ENCODE assay signal across 11 cellular contexts in the genomic region with DNA sequence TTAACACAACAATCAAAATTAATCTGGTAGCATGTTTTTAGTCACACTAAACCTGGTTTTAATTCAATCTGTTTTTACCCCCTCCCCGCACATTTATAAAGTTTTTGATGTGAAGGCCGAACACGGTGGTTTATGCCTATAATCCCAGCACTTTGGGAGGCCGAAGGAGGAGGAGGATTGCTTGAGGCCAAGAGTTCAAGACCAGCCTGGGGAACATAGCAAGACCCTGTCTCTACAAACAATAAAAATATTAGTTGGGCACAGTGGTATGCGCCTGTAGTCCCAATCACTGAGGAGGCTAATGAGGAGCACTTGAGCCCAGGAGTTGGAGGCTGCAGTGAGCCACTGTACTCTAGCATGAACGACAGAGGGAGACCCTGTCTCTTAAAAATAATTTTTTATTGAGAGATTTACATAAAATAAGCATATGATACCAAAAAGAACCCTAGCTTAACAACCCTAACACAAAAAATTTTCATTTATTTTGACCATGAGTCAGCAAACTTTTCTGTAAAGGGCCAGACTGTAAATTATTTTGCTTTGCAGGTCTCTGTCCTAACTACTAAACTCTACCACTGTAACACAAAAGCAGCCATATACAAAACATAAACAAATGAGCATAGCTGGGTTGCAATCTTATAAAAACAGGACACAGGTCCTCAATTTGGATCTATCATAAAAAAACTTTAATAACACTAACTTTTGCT. TPM values are rescaled to one million over a fixed set of nuclear protein-coding genes. Genes with fewer than 3 reads are reported as not detected.
DNase-seq lines count a peak whose midpoint lies in the region; ATAC-seq and TF ChIP-seq lines count a peak whose summit lies in the region.
"Had no signal": no experiment of that assay in that cellular context is flagged by ENCODE, and none has a peak within 500 bp of the region (broad histone marks: within the 10 kb centered on the region; RNA-seq: fewer than 3 reads in every experiment).

No MANE protein-coding gene starts in this region.

- peak overlapping the region; percentile 68; the same call in 1 of the 2 replicates for H3K18ac ChIP-seq in IMR-90 (ENCODE audit: low read depth, low read length)

- H3K4me3 ChIP-seq in CD8-positive, alpha-beta memory T cell (ENCODE audit: low read length) = no peak overlapping the region
- H3K4me3 ChIP-seq in IMR-90 (ENCODE audit: insufficient read depth, low read depth, low read length) = no peak overlapping the region
- H3K4me3 ChIP-seq in adrenal gland = no peak overlapping the region

- no peak overlapping the region for H3K9ac ChIP-seq in IMR-90 (ENCODE audit: low read depth, low read length)

- intact Hi-C loops in IMR-90 (cut with micrococcal nuclease) (no loop called here), adrenal gland (cut with DNase I) (loop anchor here in 1 of 2 donors (10.0 kb wide), 1 partner anchor 67 kb away; no protein-coding TSS in a partner anchor)

- peaks cover 42 to 72% (median 63%) of the 10 kb centered on the region in 3 donors for H3K4me1 Mint-ChIP-seq in CD8-positive, alpha-beta memory T cell
- H3K4me1 Mint-ChIP-seq in nephron progenitor cell = peaks cover 5% of the 10 kb centered on the region

- H3K9me3 Mint-ChIP-seq in CD8-positive, alpha-beta memory T cell = no peaks in the 10 kb centered on the region
- no peaks in the 10 kb centered on the region for H3K9me3 Mint-ChIP-seq in nephron progenitor cell

- H2AFZ ChIP-seq in IMR-90 (replicated peaks; ENCODE audit: low read length, poor library complexity) = no peak overlapping the region

- H3K4ac ChIP-seq in IMR-90 (ENCODE audit: low read depth, low read length) = no peak overlapping the region

- H3K9me3 ChIP-seq in CD8-positive, alpha-beta memory T cell (ENCODE audit: low read length) = no peaks in the 10 kb centered on the region
- H3K9me3 ChIP-seq in IMR-90 (ENCODE audit: control insufficient read depth, insufficient read depth, low read length) = no peaks in the 10 kb centered on the region
- H3K9me3 ChIP-seq in adrenal gland (replicated peaks in 1 of 3) = no peaks in the 10 kb centered on the region

- peaks cover 21 to 44% of the 10 kb centered on the region in 2 experiments for H3K79me1 ChIP-seq in IMR-90 (ENCODE audit: low read depth in 1 of 2, low read length in 2 of 2)

- H2BK20ac ChIP-seq in IMR-90 (ENCODE audit: low read depth, low read length) = no peak overlapping the region

- no peaks in the 10 kb centered on the region for H3K27me3 ChIP-seq in CD8-positive, alpha-beta memory T cell (ENCODE audit: insufficient read depth, low read length, poor library complexity, severe bottlenecking)
- H3K27me3 ChIP-seq in IMR-90 (ENCODE audit: control insufficient read depth, insufficient read depth, low read length) = no peaks in the 10 kb centered on the region
- H3K27me3 ChIP-seq in adrenal gland = no peaks in the 10 kb centered on the region

- dilution Hi-C loops in IMR-90 (cut with HindIII; ENCODE audit: low sequenced_read_pairs, unreplicated experiment) = no loop called here

- 80% methylated on average over 1 of the region's 6 CpGs; no CpG with 5 or more reads in 1 of the 2 experiments for WGBS in IMR-90 (ENCODE audit: extremely low coverage in 2 of 2, insufficient read length in 1 of 2), 2 experiments
- WGBS in adrenal gland, 4 donors = 84 to 91% (median 85%) methylated on average over 6 of the region's 6 CpGs

- no peak overlapping the region for H4K91ac ChIP-seq in IMR-90 (ENCODE audit: insufficient read depth, low read depth, low read length)

- H3K56ac ChIP-seq in IMR-90 (ENCODE audit: extremely low read depth, insufficient read depth, low read length) = no peak overlapping the region

- no peak overlapping the region for H2AK9ac ChIP-seq in IMR-90 (replicated peaks; ENCODE audit: low read depth, low read length, poor library complexity)

- no TSS peak for BruUV-seq in IMR-90 (replicated peaks; lab: Mats Ljungman, UMichigan)

- no peak overlapping the region for H2BK15ac ChIP-seq in IMR-90 (ENCODE audit: low read depth, low read length)

- no peak for TF ChIP-seq RAD21 in IMR-90 (IDR thresholded peaks at IDR 0.05; ENCODE audit: low read length)

- H3K27me3 Mint-ChIP-seq in CD8-positive, alpha-beta memory T cell = no peaks in the 10 kb centered on the region
- H3K27me3 Mint-ChIP-seq in nephron progenitor cell (ENCODE audit: low read depth, poor library complexity) = no peaks in the 10 kb centered on the region

- peaks cover 42% of the 10 kb centered on the region for H3K36me3 ChIP-seq in CD8-positive, alpha-beta memory T cell (ENCODE audit: insufficient read depth, low read length)
- H3K36me3 ChIP-seq in IMR-90 (ENCODE audit: control insufficient read depth, insufficient read depth, low read length) (peaks cover 38% of the 10 kb centered on the region), adrenal gland (replicated peaks in 1 of 2) (peaks cover 0 to 53% of the 10 kb centered on the region in 2 donors)

- peaks cover 24% of the 10 kb centered on the region; the same call in 1 of the 2 replicates for H4K20me1 ChIP-seq in IMR-90 (ENCODE audit: insufficient read depth, low read length)

- H3K23ac ChIP-seq in IMR-90 (ENCODE audit: low read depth, low read length) = no peak overlapping the region

- no peak overlapping the region for H3K4me3 Mint-ChIP-seq in CD8-positive, alpha-beta memory T cell
- no peak overlapping the region for H3K4me3 Mint-ChIP-seq in nephron progenitor cell

- no peak overlapping the region for H3K4me2 ChIP-seq in IMR-90 (ENCODE audit: low read depth, low read length)

- TF ChIP-seq CTCF in IMR-90 (conservative IDR thresholded peaks at IDR 0.05; ENCODE audit: low read depth, low read length) = no peak
- no peak for TF ChIP-seq CTCF in adrenal gland (IDR thresholded peaks at IDR 0.05)
- no peak for TF ChIP-seq CTCF in nephron progenitor cell (IDR thresholded peaks at IDR 0.05)

- H4K5ac ChIP-seq in IMR-90 (ENCODE audit: low read depth, low read length) = 0 out of 2 replicates have a peak overlapping the region, but pooled peaks have one; percentile 50

- peak overlapping the region in 7 of 8 donors; percentile 36 to 86 (median 66) for H3K27ac Mint-ChIP-seq in CD8-positive, alpha-beta memory T cell
- H3K27ac Mint-ChIP-seq in nephron progenitor cell = peak overlapping the region; percentile 36

- no peak for TF ChIP-seq POLR2A in IMR-90 (IDR thresholded peaks at IDR 0.05; ENCODE audit: low read depth, low read length)
- TF ChIP-seq POLR2A in adrenal gland (IDR thresholded peaks at IDR 0.05) = no peak

- H3K14ac ChIP-seq in IMR-90 (replicated peaks; ENCODE audit: low read depth, low read length) = no peak overlapping the region

- no peaks in the 10 kb centered on the region; the same call in 1 of the 2 replicates for H3K9me1 ChIP-seq in IMR-90 (ENCODE audit: insufficient read depth, low read length)

- POLR2A ChIA-PET in CD8-positive, alpha-beta memory T cell (lab: Charles Lee) = no interaction called here
- POLR2A ChIA-PET in IMR-90 (lab: Charles Lee; ENCODE audit: unreplicated experiment) = no interaction called here

- peak; percentile 59 for ATAC-seq in IMR-90 (ENCODE audit: low read depth)
- no peak for ATAC-seq in GM21576 (IDR thresholded peaks at IDR 0.05; ENCODE audit: unreplicated experiment)

- no peak overlapping the region for H2AK5ac ChIP-seq in IMR-90 (ENCODE audit: low read depth, low read length)

- H3K27ac ChIP-seq in CD8-positive, alpha-beta memory T cell (ENCODE audit: low read depth, low read length) = no peak overlapping the region
- H3K27ac ChIP-seq in IMR-90 (ENCODE audit: insufficient read depth, low read length) = peak overlapping the region; percentile 81; the same call in 1 of the 2 replicates
- peak overlapping the region in 3 of 5 donors; percentile 19 to 65 (median 50) for H3K27ac ChIP-seq in adrenal gland
- H3K27ac ChIP-seq: epithelial cell of prostate had no signal

- H2BK120ac ChIP-seq in IMR-90 (ENCODE audit: low read depth, low read length) = no peak overlapping the region

- H4K8ac ChIP-seq in IMR-90 (ENCODE audit: low read depth in 2 of 2, low read length in 2 of 2) = no peak overlapping the region

- H3K4me1 ChIP-seq in CD8-positive, alpha-beta memory T cell (ENCODE audit: insufficient read depth, low read length) = peaks cover 17% of the 10 kb centered on the region
- peaks cover 3% of the 10 kb centered on the region; the same call in 1 of the 2 replicates for H3K4me1 ChIP-seq in IMR-90 (ENCODE audit: control insufficient read depth, insufficient read depth, low read length)
- peaks cover 17 to 23% of the 10 kb centered on the region in 2 donors for H3K4me1 ChIP-seq in adrenal gland (replicated peaks in 1 of 2)

- in situ Hi-C loops in IMR-90 (cut with MboI; ENCODE audit: low sequenced_read_pairs) = no loop called here

- CTCF ChIA-PET in CD8-positive, alpha-beta memory T cell (lab: Charles Lee) = interaction anchor here (0.8 kb wide), 1 partner anchor 77 kb away, joined by 4 read pairs; no protein-coding TSS in a partner anchor
- CTCF ChIA-PET in IMR-90 (lab: Yijun Ruan, JAX) = interaction anchor here (0.5 to 0.8 kb wide), 2 partner anchors 37 to 1299 kb away, joined by 3 read pairs; no protein-coding TSS in a partner anchor

- DNase-seq in CD8-positive, alpha-beta memory T cell = no peak
- DNase-seq in IMR-90 (peak; percentile 5), adrenal gland (no peak), nephron progenitor cell (no peak), cerebellar cortex (ENCODE audit: low spot score) (no peak), ureter (ENCODE audit: low spot score) (no peak)
- DNase-seq: activated effector memory CD4-positive, alpha-beta T cell treated with Interleukin-2 at 50 U/mL for 16 hours; GDM1; NCI-H1048 had no signal

- peaks cover 8 to 75% (median 25%) of the 10 kb centered on the region in 3 donors for H3K36me3 Mint-ChIP-seq in CD8-positive, alpha-beta memory T cell
- peaks cover 85% of the 10 kb centered on the region for H3K36me3 Mint-ChIP-seq in nephron progenitor cell (ENCODE audit: low read depth)

- H2BK5ac ChIP-seq in IMR-90 (ENCODE audit: low read depth, low read length, poor library complexity, severe bottlenecking) = peak overlapping the region; percentile 18

RNA-seq across cellular contexts. Expression of gene HNRNPD, which starts 21.5 kb away (rescaled TPM):
- total RNA-seq in CD8-positive, alpha-beta memory T cell = 100 to 1,000 TPM; 452 to 475 TPM
- polyA plus RNA-seq in CD8-positive, alpha-beta memory T cell = 271 TPM
- total RNA-seq in IMR-90 (2012; rRNA removed) = 9.7 and 26.1 TPM in 2 replicates
- 118 and 142 TPM in 2 replicates for polyA plus RNA-seq in IMR-90 (2012; rRNA removed)
- polyA plus RNA-seq in IMR-90 (2012; cell fraction: cytosol; rRNA removed) = 261 and 286 TPM in 2 replicates
- polyA plus RNA-seq in IMR-90 (2012; cell fraction: nucleus; rRNA removed; ENCODE audit: low replicate concordance) = 487 and 553 TPM in 2 replicates
- 100 to 1,000 TPM in 4 of 8 donors, 10 to 100 TPM in 4; 32.2 to 158 (median 79.2) TPM for total RNA-seq in adrenal gland
- polyA plus RNA-seq in adrenal gland = 100 to 1,000 TPM; 117 to 430 (median 138) TPM
- 223 TPM for total RNA-seq in ureter
